In genomic region chr11:65501005-65501529, GRCh38 we compare ENCODE assay signal across 11 cellular contexts. TPM values are rescaled to one million over a fixed set of nuclear protein-coding genes. Genes with fewer than 3 reads are reported as not detected.
DNase-seq lines count a peak whose midpoint lies in the region; ATAC-seq, FAIRE-seq and TF ChIP-seq lines count a peak whose summit lies in the region.
"Had no signal": no experiment of that assay in that cellular context is flagged by ENCODE, and none has a peak within 500 bp of the region (broad histone marks: within the 10 kb centered on the region; RNA-seq: fewer than 3 reads in every experiment).

No MANE protein-coding gene starts in this region.

- H3K27me3 ChIP-seq in right atrium auricular region (no peaks in the 10 kb centered on the region), GM12878 (replicated peaks in 1 of 2; ENCODE audit: control insufficient read depth in 2 of 2, insufficient read depth in 2 of 2, low read length in 1 of 2) (no peaks in the 10 kb centered on the region), liver (ENCODE audit: control insufficient read depth in 4 of 4, insufficient read depth in 4 of 4, low read length in 3 of 4) (no peaks in the 10 kb centered on the region), aorta (ENCODE audit: control insufficient read depth in 1 of 2, insufficient read depth in 2 of 2, low read length in 1 of 2) (peaks cover 0 to 2% of the 10 kb centered on the region in 2 donors)

- H3K4me1 ChIP-seq in right atrium auricular region (peaks cover 0 to 32% of the 10 kb centered on the region in 2 donors), GM12878 (ENCODE audit: control insufficient read depth, insufficient read depth, low read length) (peaks cover 13% of the 10 kb centered on the region), liver (ENCODE audit: control insufficient read depth in 4 of 4, insufficient read depth in 4 of 4, low read length in 3 of 4) (peaks cover 3 to 43% (median 24%) of the 10 kb centered on the region in 4 donors), aorta (ENCODE audit: control insufficient read depth in 1 of 2, insufficient read depth in 2 of 2, low read length in 2 of 2) (peaks cover 0 to 2% of the 10 kb centered on the region in 2 donors)

- H3K4me2 ChIP-seq in GM12878 (ENCODE audit: control insufficient read depth, insufficient read depth), result no peak overlapping the region

- RAD21 ChIA-PET in GM12878 (lab: Charles Lee; ENCODE audit: unreplicated experiment), result interaction anchor here (1.8 to 14.2 kb wide), 4 partner anchors 9 to 79 kb away, joined by 5 to 282 read pairs (median 137); partner anchors contain the start of gene NEAT1

- no peak for TF ChIP-seq EP300 in GM12878 (IDR thresholded peaks at IDR 0.05; ENCODE audit: borderline replicate concordance in 1 of 2, control insufficient read depth in 1 of 2, low read depth in 2 of 2, low read length in 2 of 2)

- H4K20me1 ChIP-seq in GM12878 (ENCODE audit: control insufficient read depth, insufficient read depth), result peaks cover 15% of the 10 kb centered on the region

- CTCF ChIA-PET in GM12878 (lab: Yijun Ruan, JAX), result interaction anchor here (1.0 to 27.9 kb wide), 5 partner anchors 6 to 83 kb away, joined by 3 to 728 read pairs (median 77); partner anchors contain the start of genes NEAT1 and ZNRD2
- CTCF ChIA-PET in activated CD4-positive, alpha-beta memory T cell treated with anti-CD3 and anti-CD28 coated beads for 36 hours (lab: Charles Lee), result interaction anchor here (4.3 to 5.5 kb wide), 2 partner anchors 81 to 85 kb away, joined by 32 to 46 read pairs; no protein-coding TSS in a partner anchor

- H3K27ac ChIP-seq in right atrium auricular region (peak overlapping the region; percentile 97 to 100), GM12878 (ENCODE audit: control insufficient read depth, insufficient read depth) (peak overlapping the region; percentile 100), liver (ENCODE audit: low read depth in 1 of 2, low read length in 2 of 2) (peak overlapping the region; percentile 100), aorta (ENCODE audit: low read depth in 1 of 2, low read length in 2 of 2) (peak overlapping the region in 1 of 2 donors; percentile 90)

- in situ Hi-C loops in GM12878 (cut with MboI), result no loop called here

- TF ChIP-seq POLR2A in GM12878 (IDR thresholded peaks at IDR 0.05; ENCODE audit: low read depth, low read length), result peak; percentile 58

- no peak overlapping the region for H3K4me3 Mint-ChIP-seq in activated CD4-positive, alpha-beta memory T cell treated with anti-CD3 and anti-CD28 coated beads for 36 hours

- peaks cover 96% of the 10 kb centered on the region for H3K79me2 ChIP-seq in GM12878 (ENCODE audit: control insufficient read depth, insufficient read depth, low read length)

- no peak for TF ChIP-seq CTCF in right atrium auricular region (IDR thresholded peaks at IDR 0.05)
- TF ChIP-seq CTCF in GM12878 (IDR thresholded peaks at IDR 0.05 in 2 of 3, conservative IDR thresholded peaks at IDR 0.05 in 1 of 3; ENCODE audit: control insufficient read depth in 2 of 3, extremely low read depth in 1 of 3, insufficient read depth in 1 of 3, low read depth in 3 of 3, low read length in 3 of 3), result no peak
- TF ChIP-seq CTCF in liver (IDR thresholded peaks at IDR 0.05; ENCODE audit: low read depth, low read length, missing input control), result no peak

- peaks cover 14% of the 10 kb centered on the region for H3K27me3 Mint-ChIP-seq in activated CD4-positive, alpha-beta memory T cell treated with anti-CD3 and anti-CD28 coated beads for 36 hours

- H3K4me1 Mint-ChIP-seq in activated CD4-positive, alpha-beta memory T cell treated with anti-CD3 and anti-CD28 coated beads for 36 hours (ENCODE audit: low read depth), result peaks cover 30% of the 10 kb centered on the region

- H2AFZ ChIP-seq in GM12878 (ENCODE audit: control insufficient read depth, low read depth, low read length), result no peak overlapping the region

- POLR2A ChIA-PET in GM12878 (lab: Charles Lee), result interaction anchor here (2.1 to 16.2 kb wide), 6 partner anchors 5 to 81 kb away, joined by 11 to 429 read pairs (median 192); partner anchors contain the start of genes MALAT1 and NEAT1
- POLR2A ChIA-PET in activated CD4-positive, alpha-beta memory T cell treated with anti-CD3 and anti-CD28 coated beads for 36 hours (lab: Charles Lee), result interaction anchor here (0.7 to 26.8 kb wide), 10 partner anchors 9 to 239 kb away, joined by 3 to 4089 read pairs (median 19); partner anchors contain the start of genes EHBP1L1, FRMD8, MALAT1 and NEAT1

- SMC1A ChIA-PET in GM12878 (lab: Charles Lee; ENCODE audit: uncharacterized antibody, unreplicated experiment), result interaction anchor here (1.4 to 19.3 kb wide), 6 partner anchors 6 to 83 kb away, joined by 4 to 481 read pairs (median 130); partner anchors contain the start of genes MALAT1 and NEAT1

- TF ChIP-seq RAD21 in GM12878 (IDR thresholded peaks at IDR 0.05; ENCODE audit: insufficient read depth, low read depth, low read length), result no peak
- peak in 1 of 2 donors; percentile 3 for TF ChIP-seq RAD21 in liver (IDR thresholded peaks at IDR 0.05)

- intact Hi-C loops in left cardiac atrium (cut with DNase I) (no loop called here), GM12878 (cut with micrococcal nuclease; ENCODE audit: unreplicated experiment) (no loop called here), aorta (cut with DNase I) (no loop called here)
- intact Hi-C loops in activated CD4-positive, alpha-beta memory T cell treated with anti-CD3 and anti-CD28 coated beads for 36 hours (cut with micrococcal nuclease), result no loop called here

- no TSS peak for BruUV-seq in GM12878 (replicated peaks; lab: Mats Ljungman, UMichigan)

- H3K9ac ChIP-seq in GM12878 (ENCODE audit: control insufficient read depth, insufficient read depth, low read length), result peak overlapping the region; percentile 100
- H3K9ac ChIP-seq in liver (ENCODE audit: low read depth in 1 of 2, low read length in 2 of 2), result peak overlapping the region; percentile 100

- H3K9me3 ChIP-seq in right atrium auricular region, result no peaks in the 10 kb centered on the region
- H3K9me3 ChIP-seq in GM12878 (replicated peaks; ENCODE audit: control insufficient read depth, insufficient read depth, low read length), result no peaks in the 10 kb centered on the region
- no peaks in the 10 kb centered on the region for H3K9me3 ChIP-seq in liver (ENCODE audit: control insufficient read depth in 4 of 4, low read length in 3 of 4)
- H3K9me3 ChIP-seq in aorta (ENCODE audit: control insufficient read depth, low read length), result no peaks in the 10 kb centered on the region

- no peak for FAIRE-seq in GM12878 (lab: Jason Lieb, UNC)
- FAIRE-seq: colon, GM18507 had no signal

- peaks cover 59% of the 10 kb centered on the region for H3K36me3 ChIP-seq in right atrium auricular region
- peaks cover 6 to 34% of the 10 kb centered on the region in 2 experiments for H3K36me3 ChIP-seq in GM12878 (ENCODE audit: control insufficient read depth in 2 of 2, insufficient read depth in 2 of 2, low read length in 1 of 2)
- H3K36me3 ChIP-seq in liver (ENCODE audit: control insufficient read depth in 4 of 4, insufficient read depth in 3 of 4, low read depth in 1 of 4, low read length in 3 of 4), result peaks cover 8 to 43% (median 23%) of the 10 kb centered on the region in 4 donors
- H3K36me3 ChIP-seq in aorta (ENCODE audit: control insufficient read depth in 1 of 2, insufficient read depth in 2 of 2, low read length in 1 of 2), result peaks cover 15 to 16% of the 10 kb centered on the region in 2 donors

- no peak for ATAC-seq in left cardiac atrium
- ATAC-seq in GM12878, result no peak
- ATAC-seq in aorta (ENCODE audit: low FRiP score), result no peak

- no peak overlapping the region for H3K27ac Mint-ChIP-seq in activated CD4-positive, alpha-beta memory T cell treated with anti-CD3 and anti-CD28 coated beads for 36 hours

- 0% methylated on average over 4 of the region's 4 CpGs for WGBS in GM12878 (ENCODE audit: insufficient coverage, insufficient replicate concordance, low lambda C conversion rate, missing lambda C conversion rate)
- under 1% methylated on average over 4 of the region's 4 CpGs for WGBS in liver
- 0% methylated on average over 4 of the region's 4 CpGs for WGBS in aorta, 2 donors

- peaks cover 3% of the 10 kb centered on the region for H3K36me3 Mint-ChIP-seq in activated CD4-positive, alpha-beta memory T cell treated with anti-CD3 and anti-CD28 coated beads for 36 hours

- DNase-seq in right atrium auricular region (ENCODE audit: low spot score) (no peak), left cardiac atrium (no peak), GM12878 (ENCODE audit: low read depth, low spot score) (no peak), aorta (no peak), NCI-H2196 (lab: John Stamatoyannopoulos, UW; ENCODE audit: unreplicated experiment) (no peak), GDM1 (lab: John Stamatoyannopoulos, UW) (no peak)
- DNase-seq in activated CD4-positive, alpha-beta memory T cell treated with anti-CD3 and anti-CD28 coated beads for 36 hours, result no peak
- DNase-seq: NCI-H1930 had no signal

- no peaks in the 10 kb centered on the region for H3K9me3 Mint-ChIP-seq in activated CD4-positive, alpha-beta memory T cell treated with anti-CD3 and anti-CD28 coated beads for 36 hours

- peak overlapping the region; percentile 75 to 79 for H3K4me3 ChIP-seq in right atrium auricular region
- peak overlapping the region; percentile 98 for H3K4me3 ChIP-seq in GM12878
- peak overlapping the region; percentile 67 to 100 (median 85) for H3K4me3 ChIP-seq in liver (ENCODE audit: low read depth in 1 of 3, low read length in 3 of 3)
- peak overlapping the region; percentile 95 to 100 for H3K4me3 ChIP-seq in aorta (ENCODE audit: low read length in 2 of 2)

RNA-seq across cellular contexts. Expression of gene MALAT1, which starts 2.2 kb away (rescaled TPM):
- 1,000 to 10,000 TPM; 2,120 to 2,577 TPM for total RNA-seq in right atrium auricular region
- 1,000 to 10,000 TPM; 4,098 to 7,342 TPM for total RNA-seq in left cardiac atrium
- 43,172 and 44,148 TPM in 2 replicates for total RNA-seq in GM12878 (2013; cell fraction: nucleolus; rRNA removed)
- 1,917 and 1,986 TPM in 2 replicates for total RNA-seq in GM12878 (2014; rRNA removed)
- total RNA-seq in GM12878 (2014; rRNA removed; fragmentation: Illumina TruSeq; extraction: Trizol), result 2,052 and 2,660 TPM in 2 replicates
- 3,939 and 4,883 TPM in 2 replicates for total RNA-seq in GM12878 (2021)
- polyA plus RNA-seq in GM12878 (2011; ENCODE audit: low read depth), result 704 TPM
- 659 and 901 TPM in 2 replicates for polyA plus RNA-seq in GM12878 (2011; rRNA removed)
- 216 and 352 TPM in 2 replicates for polyA plus RNA-seq in GM12878 (2011; cell fraction: cytosol; rRNA removed)
- 4,041 and 4,062 TPM in 2 replicates for polyA plus RNA-seq in GM12878 (2011; cell fraction: nucleus; rRNA removed)
- 1,013 and 3,952 TPM in 2 replicates for polyA plus RNA-seq in GM12878 (2012)
- 448 and 686 TPM in 2 replicates for polyA plus RNA-seq in GM12878 (2014; fragmentation: Illumina TruSeq; extraction: Trizol)
- polyA plus RNA-seq in GM12878 (2014; fragmentation: Nextera tagmentation; extraction: Ambion mirVana), result 1,000 to 10,000 TPM; 1,593 to 8,160 TPM
- polyA plus RNA-seq in GM12878 (2014; rRNA removed), result 1,421 and 1,643 TPM in 2 replicates
- 1,000 to 10,000 TPM; 6,201 to 6,497 TPM for polyA plus RNA-seq in GM12878 (2016; fragmentation: Nextera tagmentation; extraction: Ambion mirVana)
- polyA minus RNA-seq in GM12878 (2011; rRNA and poly(A)+ RNA removed), result 2,928 and 3,606 TPM in 2 replicates
- 1,627 and 2,358 TPM in 2 replicates for polyA minus RNA-seq in GM12878 (2011; cell fraction: cytosol; rRNA and poly(A)+ RNA removed)
- polyA minus RNA-seq in GM12878 (2011; cell fraction: nucleus; rRNA and poly(A)+ RNA removed), result 12,181 and 12,309 TPM in 2 replicates
- total RNA-seq in liver, result 1,000 to 10,000 TPM; 3,688 to 8,306 TPM
- 1,000 to 10,000 TPM in 1 of 2 donors, 10 to 100 TPM in 1; 11.9 to 3,868 TPM for polyA plus RNA-seq in liver
- total RNA-seq in aorta, result over 10,000 TPM; 16,103 to 18,225 TPM
- 100 to 1,000 TPM; 228 to 370 TPM for polyA plus RNA-seq in aorta
- 1,000 to 10,000 TPM; 8,046 to 8,888 TPM for total RNA-seq in activated CD4-positive, alpha-beta memory T cell treated with anti-CD3 and anti-CD28 coated beads for 36 hours

RNA-seq across cellular contexts. Expression of gene SCYL1, which starts 23.8 kb away (rescaled TPM):
- total RNA-seq in right atrium auricular region (10 to 100 TPM; 71.8 to 89.7 TPM), left cardiac atrium (10 to 100 TPM; 51.5 to 67.3 TPM), GM12878 (2014; rRNA removed) (75.1 and 82.7 TPM in 2 replicates), GM12878 (2014; rRNA removed; fragmentation: Illumina TruSeq; extraction: Trizol) (25.9 and 29.3 TPM in 2 replicates), GM12878 (2021) (66.7 and 67.8 TPM in 2 replicates), liver (10 to 100 TPM; 33.7 to 59.5 TPM), aorta (10 to 100 TPM; 74.0 to 74.4 TPM)
- 28.9 and 34.4 TPM in 2 replicates for total RNA-seq in GM12878 (2013; cell fraction: nucleolus; rRNA removed)
- polyA plus RNA-seq in GM12878 (2011; ENCODE audit: low read depth), result 16.4 TPM
- polyA plus RNA-seq in GM12878 (2011; rRNA removed) (17.8 and 43.1 TPM in 2 replicates), GM12878 (2014; fragmentation: Illumina TruSeq; extraction: Trizol) (6.9 and 32.5 TPM in 2 replicates), GM12878 (2014; fragmentation: Nextera tagmentation; extraction: Ambion mirVana) (1 to 10 TPM in 1 of 2 experiments, under 1 TPM in 1; 0.80 to 6.3 TPM), GM12878 (2014; rRNA removed) (68.0 and 74.6 TPM in 2 replicates), GM12878 (2016; fragmentation: Nextera tagmentation; extraction: Ambion mirVana) (10 to 100 TPM; 59.2 to 65.4 TPM), liver (10 to 100 TPM; 45.6 to 62.0 TPM), aorta (10 to 100 TPM; 31.3 to 98.9 TPM)
- polyA plus RNA-seq in GM12878 (2011; cell fraction: cytosol; rRNA removed), result 88.7 and 112 TPM in 2 replicates
- polyA plus RNA-seq in GM12878 (2011; cell fraction: nucleus; rRNA removed), result 114 and 150 TPM in 2 replicates
- 35.1 and 36.8 TPM in 2 replicates for polyA plus RNA-seq in GM12878 (2012)
- polyA minus RNA-seq in GM12878 (2011; rRNA and poly(A)+ RNA removed), result 43.5 and 70.6 TPM in 2 replicates
- polyA minus RNA-seq in GM12878 (2011; cell fraction: cytosol; rRNA and poly(A)+ RNA removed), result 23.4 and 34.6 TPM in 2 replicates
- 16.7 and 26.3 TPM in 2 replicates for polyA minus RNA-seq in GM12878 (2011; cell fraction: nucleus; rRNA and poly(A)+ RNA removed)
- total RNA-seq in activated CD4-positive, alpha-beta memory T cell treated with anti-CD3 and anti-CD28 coated beads for 36 hours, result 10 to 100 TPM; 67.8 to 69.8 TPM

RNA-seq across cellular contexts. Expression of gene LTBP3, which starts 57.1 kb away (rescaled TPM):
- total RNA-seq in right atrium auricular region (100 to 1,000 TPM; 114 to 161 TPM), left cardiac atrium (10 to 100 TPM; 85.6 to 96.2 TPM), GM12878 (2014; rRNA removed) (8.5 and 9.0 TPM in 2 replicates), GM12878 (2014; rRNA removed; fragmentation: Illumina TruSeq; extraction: Trizol) (1.2 and 2.2 TPM in 2 replicates), GM12878 (2021) (8.0 and 9.0 TPM in 2 replicates), liver (10 to 100 TPM; 16.0 to 17.9 TPM), aorta (100 to 1,000 TPM; 280 to 473 TPM)
- total RNA-seq in GM12878 (2013; cell fraction: nucleolus; rRNA removed), result 8.6 and 11.6 TPM in 2 replicates
- polyA plus RNA-seq in GM12878 (2011; ENCODE audit: low read depth), result 12.8 TPM
- polyA plus RNA-seq in GM12878 (2011; rRNA removed) (3.1 and 7.0 TPM in 2 replicates), GM12878 (2014; fragmentation: Illumina TruSeq; extraction: Trizol) (1.00 and 2.3 TPM in 2 replicates), GM12878 (2014; fragmentation: Nextera tagmentation; extraction: Ambion mirVana) (not detected), GM12878 (2014; rRNA removed) (12.2 and 14.7 TPM in 2 replicates), GM12878 (2016; fragmentation: Nextera tagmentation; extraction: Ambion mirVana) (1 to 10 TPM; 4.0 to 5.5 TPM), liver (10 to 100 TPM in 1 of 2 donors, 1 to 10 TPM in 1; 8.8 to 46.2 TPM), aorta (100 to 1,000 TPM in 1 of 2 donors, 10 to 100 TPM in 1; 40.1 to 467 TPM)
- polyA plus RNA-seq in GM12878 (2011; cell fraction: cytosol; rRNA removed), result 14.4 and 24.0 TPM in 2 replicates
- polyA plus RNA-seq in GM12878 (2011; cell fraction: nucleus; rRNA removed), result 47.3 and 52.7 TPM in 2 replicates
- polyA plus RNA-seq in GM12878 (2012), result 15.6 and 16.4 TPM in 2 replicates
- 3.8 and 4.7 TPM in 2 replicates for polyA minus RNA-seq in GM12878 (2011; rRNA and poly(A)+ RNA removed)
- 5.6 and 6.7 TPM in 2 replicates for polyA minus RNA-seq in GM12878 (2011; cell fraction: cytosol; rRNA and poly(A)+ RNA removed)
- 6.6 and 12.8 TPM in 2 replicates for polyA minus RNA-seq in GM12878 (2011; cell fraction: nucleus; rRNA and poly(A)+ RNA removed)
- total RNA-seq in activated CD4-positive, alpha-beta memory T cell treated with anti-CD3 and anti-CD28 coated beads for 36 hours, result 10 to 100 TPM; 60.7 to 63.3 TPM
